9 cellular contexts compared by ENCODE assay signal in genomic region chr4:8191136-8191747, GRCh38. TPM values are rescaled to one million over a fixed set of nuclear protein-coding genes. Genes with fewer than 3 reads are reported as not detected.
DNase-seq lines count a peak whose midpoint lies in the region; ATAC-seq and TF ChIP-seq lines count a peak whose summit lies in the region.
"Had no signal": no experiment of that assay in that cellular context is flagged by ENCODE, and none has a peak within 500 bp of the region (broad histone marks: within the 10 kb centered on the region; RNA-seq: fewer than 3 reads in every experiment).

No MANE protein-coding gene starts in this region.

- CTCF ChIA-PET in Caco-2 (lab: Charles Lee) = interaction anchor here (3.8 kb wide), 1 partner anchor 14 kb away, joined by 21 read pairs; no protein-coding TSS in a partner anchor
- CTCF ChIA-PET in activated CD8-positive, alpha-beta T cell treated with anti-CD3 and anti-CD28 coated beads, Interleukin-2, amount 10 ng/mL, durations not matched to agents 7 days and 5 days (lab: Charles Lee) = interaction anchor here (1.1 to 1.5 kb wide), 2 partner anchors 14 to 249 kb away, joined by 3 to 5 read pairs; partner anchors contain the start of genes ACOX3 and TRMT44

- no peaks in the 10 kb centered on the region for H3K9me3 ChIP-seq in mucosa of rectum (ENCODE audit: control insufficient read depth in 2 of 2, low read length in 2 of 2)
- no peaks in the 10 kb centered on the region; the same call in 1 of the 2 replicates for H3K9me3 ChIP-seq in Caco-2

- H3K27ac ChIP-seq in dorsolateral prefrontal cortex (peak overlapping the region in 52 of 59 donors; percentile 8 to 86 (median 68)), mucosa of rectum (ENCODE audit: low read depth in 2 of 2, low read length in 2 of 2) (peak overlapping the region; percentile 70 to 71)

- DNase-seq in NB4 (ENCODE audit: low read depth) (peak; percentile 92), dorsolateral prefrontal cortex (peak in 4 of 10 donors; percentile 45 to 61 (median 48)), NCI-H510A treated with DMSO at 0.1 percent for 48 hours (lab: John Stamatoyannopoulos, UW) (no peak), Caco-2 (no peak)
- DNase-seq in activated CD8-positive, alpha-beta T cell treated with anti-CD3 and anti-CD28 coated beads, Interleukin-2, amount 10 ng/mL, durations not matched to agents 7 days and 5 days = no peak

- no TSS peak for BruUV-seq in Caco-2 (replicated peaks; lab: Mats Ljungman, UMichigan)

- no peak for TF ChIP-seq POLR2A in NB4 (IDR thresholded peaks at IDR 0.05; ENCODE audit: extremely low read depth, insufficient read length)

- TF ChIP-seq CTCF in NB4 (IDR thresholded peaks at IDR 0.05; ENCODE audit: low read depth, low read length) (no peak), dorsolateral prefrontal cortex (IDR thresholded peaks at IDR 0.05 in 54 of 56, conservative IDR thresholded peaks at IDR 0.05 in 2 of 56; ENCODE audit: low read depth in 1 of 56, partially characterized antibody in 56 of 56) (no peak), Caco-2 (IDR thresholded peaks at IDR 0.05; ENCODE audit: insufficient read depth in 1 of 2, low read depth in 1 of 2, low read length in 1 of 2, severe bottlenecking in 1 of 2, unreplicated experiment in 1 of 2) (no peak)

- H3K9ac ChIP-seq in mucosa of rectum (ENCODE audit: low read depth in 1 of 2, low read length in 2 of 2) = no peak overlapping the region

- peaks cover 15% of the 10 kb centered on the region for H3K4me1 Mint-ChIP-seq in Caco-2 (ENCODE audit: low read depth, unreplicated experiment)
- peaks cover 11% of the 10 kb centered on the region for H3K4me1 Mint-ChIP-seq in activated CD8-positive, alpha-beta T cell treated with anti-CD3 and anti-CD28 coated beads, Interleukin-2, amount 10 ng/mL, durations not matched to agents 7 days and 5 days (ENCODE audit: low read depth)

- ATAC-seq in GM21390 (IDR thresholded peaks at IDR 0.05; ENCODE audit: unreplicated experiment) (peak; percentile 51), HG03097 (IDR thresholded peaks at IDR 0.05; ENCODE audit: low FRiP score, unreplicated experiment) (no peak)
- ATAC-seq in activated CD8-positive, alpha-beta T cell treated with anti-CD3 and anti-CD28 coated beads, Interleukin-2, amount 10 ng/mL, durations not matched to agents 7 days and 5 days = no peak

- H3K9me3 Mint-ChIP-seq in Caco-2 (ENCODE audit: unreplicated experiment) = no peaks in the 10 kb centered on the region
- no peaks in the 10 kb centered on the region for H3K9me3 Mint-ChIP-seq in activated CD8-positive, alpha-beta T cell treated with anti-CD3 and anti-CD28 coated beads, Interleukin-2, amount 10 ng/mL, durations not matched to agents 7 days and 5 days (ENCODE audit: insufficient read depth)
- H3K9me3 Mint-ChIP-seq: neural crest cell had no signal

- H3K27me3 Mint-ChIP-seq in Caco-2 (ENCODE audit: insufficient read depth, unreplicated experiment) = no peaks in the 10 kb centered on the region
- H3K27me3 Mint-ChIP-seq in activated CD8-positive, alpha-beta T cell treated with anti-CD3 and anti-CD28 coated beads, Interleukin-2, amount 10 ng/mL, durations not matched to agents 7 days and 5 days (ENCODE audit: low read depth) = peaks cover 2% of the 10 kb centered on the region

- H3K27me3 ChIP-seq in dorsolateral prefrontal cortex (no peaks in the 10 kb centered on the region), mucosa of rectum (ENCODE audit: control insufficient read depth in 2 of 2, insufficient read depth in 2 of 2, low read length in 2 of 2) (no peaks in the 10 kb centered on the region), Caco-2 (replicated peaks; ENCODE audit: control insufficient read depth, insufficient read depth, low read length) (no peaks in the 10 kb centered on the region)

- POLR2A ChIA-PET in Caco-2 (lab: Charles Lee) = no interaction called here
- POLR2A ChIA-PET in activated CD8-positive, alpha-beta T cell treated with anti-CD3 and anti-CD28 coated beads, Interleukin-2, amount 10 ng/mL, durations not matched to agents 7 days and 5 days (lab: Charles Lee) = interaction anchor here (0.6 to 1.2 kb wide), 2 partner anchors 8 to 1742 kb away, joined by 3 read pairs; partner anchors contain the start of gene SH3TC1

- H3K4me3 ChIP-seq in NB4 (ENCODE audit: low read depth, low read length) (no peak overlapping the region), dorsolateral prefrontal cortex (no peak overlapping the region), mucosa of rectum (ENCODE audit: low read length in 2 of 2) (no peak overlapping the region), Caco-2 (ENCODE audit: low read depth, low read length) (no peak overlapping the region)

- intact Hi-C loops in dorsolateral prefrontal cortex (cut with DNase I) (no loop called here), Caco-2 (cut with micrococcal nuclease; ENCODE audit: unreplicated experiment) (no loop called here)

- H3K36me3 Mint-ChIP-seq in Caco-2 (ENCODE audit: insufficient read depth, unreplicated experiment) = no peaks in the 10 kb centered on the region
- no peaks in the 10 kb centered on the region for H3K36me3 Mint-ChIP-seq in activated CD8-positive, alpha-beta T cell treated with anti-CD3 and anti-CD28 coated beads, Interleukin-2, amount 10 ng/mL, durations not matched to agents 7 days and 5 days (ENCODE audit: low read depth)

- no peak overlapping the region for H3K27ac Mint-ChIP-seq in Caco-2 (ENCODE audit: unreplicated experiment)
- H3K27ac Mint-ChIP-seq in activated CD8-positive, alpha-beta T cell treated with anti-CD3 and anti-CD28 coated beads, Interleukin-2, amount 10 ng/mL, durations not matched to agents 7 days and 5 days = no peak overlapping the region

- no peak overlapping the region for H3K4me3 Mint-ChIP-seq in Caco-2 (ENCODE audit: unreplicated experiment)
- H3K4me3 Mint-ChIP-seq in activated CD8-positive, alpha-beta T cell treated with anti-CD3 and anti-CD28 coated beads, Interleukin-2, amount 10 ng/mL, durations not matched to agents 7 days and 5 days = no peak overlapping the region
- H3K4me3 Mint-ChIP-seq: neural crest cell had no signal

- H3K4me1 ChIP-seq in mucosa of rectum (ENCODE audit: control insufficient read depth in 2 of 2, insufficient read depth in 2 of 2, low read length in 2 of 2) (peaks cover 5 to 7% of the 10 kb centered on the region in 2 donors), Caco-2 (peaks cover 15% of the 10 kb centered on the region; the same call in 1 of the 2 replicates)

- H3K36me3 ChIP-seq in mucosa of rectum (ENCODE audit: control insufficient read depth in 2 of 2, insufficient read depth in 2 of 2, low read length in 2 of 2) = no peaks in the 10 kb centered on the region
- H3K36me3 ChIP-seq in Caco-2 (ENCODE audit: control insufficient read depth, insufficient read depth, low read length) = no peaks in the 10 kb centered on the region

RNA-seq across cellular contexts. Expression of gene SH3TC1, which starts 7.8 kb away (rescaled TPM):
- total RNA-seq in dorsolateral prefrontal cortex (10 to 100 TPM in 113 of 120 experiments, 1 to 10 TPM in 7; 5.1 to 46.5 (median 19.2) TPM), Caco-2 (2022) (17.2 and 18.6 TPM in 2 replicates)
- 1 to 10 TPM; 6.3 to 7.3 TPM for total RNA-seq in activated CD8-positive, alpha-beta T cell treated with anti-CD3 and anti-CD28 coated beads, Interleukin-2, amount 10 ng/mL, durations not matched to agents 7 days and 5 days

RNA-seq across cellular contexts. Expression of gene ABLIM2, which starts 32.6 kb away (rescaled TPM):
- total RNA-seq in dorsolateral prefrontal cortex = 100 to 1,000 TPM in 103 of 120 experiments, 10 to 100 TPM in 17; 43.2 to 185 (median 130) TPM
- 0.23 TPM in 1 of 2 replicates, not detected in the other for total RNA-seq in Caco-2 (2022)
- under 1 TPM; 0.42 to 0.55 TPM for total RNA-seq in activated CD8-positive, alpha-beta T cell treated with anti-CD3 and anti-CD28 coated beads, Interleukin-2, amount 10 ng/mL, durations not matched to agents 7 days and 5 days

Comparison
In these comparisons a context has a peak if more than half of its experiments do, and no peak if none do; other contexts are left out.
1. RNA of gene ABLIM2, which starts 32.6 kb away (total RNA-seq): 43.2 to 185 TPM in dorsolateral prefrontal cortex; 0.42 to 0.55 TPM in activated CD8-positive, alpha-beta T cell treated with anti-CD3 and anti-CD28 coated beads, Interleukin-2, amount 10 ng/mL, durations not matched to agents 7 days and 5 days and 0.23 TPM in Caco-2; every median in the first group is over 10 times any median in the second.